ENCODE assay signal across 18 cellular contexts in the genomic region with DNA sequence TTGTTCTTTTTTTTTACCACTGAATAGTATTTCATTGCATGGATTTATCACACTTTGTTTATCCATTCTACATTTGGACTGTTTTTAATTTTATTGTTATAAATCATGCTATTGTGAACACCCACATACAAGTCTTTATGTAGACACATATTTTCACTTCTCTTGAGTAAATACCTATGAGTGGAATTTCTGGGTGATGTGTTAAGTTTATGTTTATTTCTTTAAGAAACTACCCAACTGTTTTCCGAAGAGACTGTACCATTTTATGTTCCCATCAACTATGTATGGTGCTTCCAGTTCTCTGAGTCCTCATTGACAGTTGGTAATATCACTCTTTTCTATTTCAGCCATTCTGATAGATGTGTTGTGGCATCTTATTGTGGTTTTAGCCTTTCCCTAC. TPM values are rescaled to one million over a fixed set of nuclear protein-coding genes. Genes with fewer than 3 reads are reported as not detected.
"Had no signal": no experiment of that assay in that cellular context is flagged by ENCODE, and none has a peak within 500 bp of the region (broad histone marks: within the 10 kb centered on the region; RNA-seq: fewer than 3 reads in every experiment).

No MANE protein-coding gene starts in this region.

- H3K27ac ChIP-seq: lower lobe of right lung, upper lobe of right lung had no signal

- H3K4me3 ChIP-seq: gastroesophageal sphincter, lower lobe of right lung, spleen, upper lobe of right lung had no signal

- H3K36me3 ChIP-seq: lower lobe of right lung, spleen, upper lobe of right lung had no signal

- H3K9me3 ChIP-seq: gastroesophageal sphincter, lower lobe of right lung, spleen, upper lobe of right lung had no signal

- DNase-seq: activated CD4-positive, alpha-beta T cell treated with anti-CD3 and anti-CD28 coated beads, Interleukin-2, amount 10 ng/mL, durations not matched to agents 7 days and 5 days; activated CD4-positive, CD25-positive, alpha-beta regulatory T cell; activated CD8-positive, alpha-beta memory T cell treated with anti-CD3 and anti-CD28 coated beads for 24 hours; activated effector memory CD4-positive, alpha-beta T cell treated with Interleukin-2 at 50 U/mL for 16 hours; amygdala; hypothalamus; lower lobe of right lung; midbrain; naive B cell; right cardiac atrium; spleen; stimulated activated CD4-positive, alpha-beta T cell treated with anti-CD3 and anti-CD28 coated beads, Interleukin-1b, Interleukin-23, amount 100 ng/mL, for 48 hours; stimulated activated naive B cell treated with anti-CD40 and anti-IgM and Interleukin-4, amounts not matched to agents 10 μg/mL and 1 μg/mL and 100 μg/mL, for 72 hours; substantia nigra; T-helper 17 cell; upper lobe of right lung had no signal

- ATAC-seq: activated naive CD4-positive, alpha-beta T cell treated with anti-CD3 and anti-CD28 coated beads, Interleukin-2, amount 50 U/mL, for 72 hours; gastroesophageal sphincter; lower lobe of right lung; right cardiac atrium; stimulated activated naive B cell treated with anti-CD40 and anti-IgM and Interleukin-4, amounts not matched to agents 10 μg/mL and 1 μg/mL and 100 μg/mL, for 72 hours; T-helper 17 cell; upper lobe of right lung had no signal

- H3K27me3 ChIP-seq: gastroesophageal sphincter, spleen, upper lobe of right lung had no signal

RNA-seq across cellular contexts. Expression of gene RIN2, which starts 54.0 kb away (rescaled TPM):
- total RNA-seq: activated CD4-positive, alpha-beta T cell treated with anti-CD3 and anti-CD28 coated beads, Interleukin-2, amount 10 ng/mL, durations not matched to agents 7 days and 5 days; activated naive CD4-positive, alpha-beta T cell treated with anti-CD3 and anti-CD28 coated beads, Interleukin-2, amount 50 U/mL, for 72 hours had no signal
